Comparison of ENCODE assay signal across 1 cellular context in the genomic region with DNA sequence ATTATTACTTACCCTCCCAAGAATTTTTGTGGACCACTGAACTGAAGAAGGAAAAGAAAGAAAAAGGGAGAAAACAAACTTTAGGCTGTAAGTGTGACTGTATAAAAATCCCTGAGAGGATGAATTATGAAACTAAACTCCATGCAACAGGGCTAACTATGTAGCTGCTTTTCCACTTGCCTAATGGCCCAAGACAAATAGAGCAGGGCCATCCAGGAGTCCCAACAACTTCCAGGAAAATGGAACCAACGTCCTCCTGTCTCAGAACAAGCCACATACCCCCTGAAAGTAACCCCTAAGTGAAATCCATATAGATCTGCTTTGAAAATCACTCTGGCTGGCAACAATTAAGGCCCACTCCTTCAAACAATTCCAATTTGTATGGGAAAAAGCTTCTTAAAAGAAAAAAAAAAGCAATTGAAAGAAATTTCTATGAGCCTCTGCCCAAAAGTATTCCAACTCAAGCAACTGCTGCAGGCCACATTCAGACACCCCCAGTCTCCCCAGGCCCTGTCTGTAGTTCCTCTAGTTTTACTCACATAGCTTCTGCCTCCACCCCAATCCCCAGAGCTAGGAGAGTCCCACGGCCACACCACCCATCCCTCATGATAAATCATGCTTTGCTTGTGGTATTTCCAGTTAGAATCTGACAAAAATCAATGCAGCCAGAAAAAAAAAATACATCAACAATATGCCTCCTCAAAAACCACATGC.
TF ChIP-seq lines count a peak whose summit lies in the region.

No MANE protein-coding gene starts in this region.

TF ChIP-seq in IMR-90, 13 proteins besides CTCF, POLR2A, EP300 and RAD21:
- TF ChIP-seq BHLHE40 (IDR thresholded peaks at IDR 0.05; ENCODE audit: low read depth, low read length): no peak
- no peak for TF ChIP-seq MXI1 (IDR thresholded peaks at IDR 0.05; ENCODE audit: borderline replicate concordance, low read depth, low read length)
- TF ChIP-seq CEBPB (IDR thresholded peaks at IDR 0.05; ENCODE audit: low read depth, low read length): no peak
- TF ChIP-seq, protein P1, sequence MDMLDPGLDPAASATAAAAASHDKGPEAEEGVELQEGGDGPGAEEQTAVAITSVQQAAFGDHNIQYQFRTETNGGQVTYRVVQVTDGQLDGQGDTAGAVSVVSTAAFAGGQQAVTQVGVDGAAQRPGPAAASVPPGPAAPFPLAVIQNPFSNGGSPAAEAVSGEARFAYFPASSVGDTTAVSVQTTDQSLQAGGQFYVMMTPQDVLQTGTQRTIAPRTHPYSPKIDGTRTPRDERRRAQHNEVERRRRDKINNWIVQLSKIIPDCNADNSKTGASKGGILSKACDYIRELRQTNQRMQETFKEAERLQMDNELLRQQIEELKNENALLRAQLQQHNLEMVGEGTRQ (IDR thresholded peaks at IDR 0.05; ENCODE audit: low read depth, low read length): no peak
- no peak for TF ChIP-seq FOS (IDR thresholded peaks at IDR 0.05; ENCODE audit: low read depth, low read length)
- no peak for TF ChIP-seq RFX5 (IDR thresholded peaks at IDR 0.05; ENCODE audit: low read depth, low read length)
